1 cellular context compared by ENCODE assay signal in genomic region chr22:21700822-21701221, GRCh38.
TF ChIP-seq lines count a peak whose summit lies in the region.

No MANE protein-coding gene starts in this region.

TF ChIP-seq in K562, 482 proteins besides CTCF, POLR2A, EP300 and RAD21:
- TF ChIP-seq SRSF1 (IDR thresholded peaks at IDR 0.05; ENCODE audit: low read depth, low read length) (no peak), ZFP30 (CRISPR knock-in tag; IDR thresholded peaks at IDR 0.05; ENCODE audit: borderline replicate concordance) (no peak), ZNF280B (CRISPR knock-in tag; IDR thresholded peaks at IDR 0.05) (0 out of 2 replicates have a peak, but pooled peaks have one; percentile 24), E2F6 (IDR thresholded peaks at IDR 0.05; ENCODE audit: borderline replicate concordance in 1 of 2, extremely low read depth in 1 of 2, insufficient read depth in 1 of 2, insufficient read length in 1 of 2, low read depth in 1 of 2, low read length in 1 of 2, poor library complexity in 1 of 2, severe bottlenecking in 1 of 2) (no peak), CGGBP1 (CRISPR knock-in tag; IDR thresholded peaks at IDR 0.05) (0 out of 2 replicates have a peak, but pooled peaks have one; percentile 40), CHD4 (IDR thresholded peaks at IDR 0.05; ENCODE audit: insufficient read depth, insufficient replicate concordance, low read depth, low read length, poor library complexity, severe bottlenecking) (no peak), PHF20 (IDR thresholded peaks at IDR 0.05; ENCODE audit: partially characterized antibody) (no peak), TAF7 (tag; IDR thresholded peaks at IDR 0.05) (no peak), ZBTB9 (CRISPR knock-in tag; IDR thresholded peaks at IDR 0.05) (no peak), PHB (CRISPR knock-in tag; IDR thresholded peaks at IDR 0.05) (0 out of 2 replicates have a peak, but pooled peaks have one; percentile 41), ZNF589 (CRISPR knock-in tag; IDR thresholded peaks at IDR 0.05; ENCODE audit: low read depth) (no peak), ZNF41 (CRISPR knock-in tag; conservative IDR thresholded peaks at IDR 0.05) (no peak), CBFB (CRISPR knock-in tag; IDR thresholded peaks at IDR 0.05) (no peak), ZHX1 (conservative IDR thresholded peaks at IDR 0.05; ENCODE audit: low read length) (no peak), TEAD4 (IDR thresholded peaks at IDR 0.05; ENCODE audit: low read length) (0 out of 2 replicates have a peak, but pooled peaks have one; percentile 4), TEAD4 (CRISPR knock-in tag; IDR thresholded peaks at IDR 0.05; ENCODE audit: borderline replicate concordance) (no peak), ZKSCAN3 (CRISPR knock-in tag; IDR thresholded peaks at IDR 0.05) (no peak), TFAP4 (CRISPR knock-in tag; IDR thresholded peaks at IDR 0.05; ENCODE audit: borderline replicate concordance) (no peak), ZNF668 (CRISPR knock-in tag; IDR thresholded peaks at IDR 0.05) (peak; percentile 62; the same call in 1 of the 2 replicates), GATA2 (CRISPR knock-in tag; IDR thresholded peaks at IDR 0.05) (no peak), HNRNPH1 (optimal IDR thresholded peaks at IDR 0.05; ENCODE audit: low read depth, low read length) (no peak), SIN3B (IDR thresholded peaks at IDR 0.05; ENCODE audit: low read depth) (no peak), PATZ1 (CRISPR knock-in tag; IDR thresholded peaks at IDR 0.05; ENCODE audit: borderline replicate concordance) (no peak), PHTF2 (CRISPR knock-in tag; IDR thresholded peaks at IDR 0.05) (0 out of 2 replicates have a peak, but pooled peaks have one; percentile 42), ZNF785 (CRISPR knock-in tag; IDR thresholded peaks at IDR 0.05) (no peak), CBX2 (IDR thresholded peaks at IDR 0.05; ENCODE audit: insufficient read depth, low read length, poor library complexity, severe bottlenecking) (no peak), CHD1 (IDR thresholded peaks at IDR 0.05; ENCODE audit: low read length) (peak; percentile 66), C11orf30 (IDR thresholded peaks at IDR 0.05; ENCODE audit: low read depth) (no peak), E2F1 (CRISPR knock-in tag; IDR thresholded peaks at IDR 0.05) (peak; percentile 8; the same call in 1 of the 2 replicates), ZNF217 (CRISPR knock-in tag; IDR thresholded peaks at IDR 0.05) (no peak), BCL6 (CRISPR knock-in tag; IDR thresholded peaks at IDR 0.05) (no peak), RBM22 (IDR thresholded peaks at IDR 0.05; ENCODE audit: low read depth, low read length, poor library complexity, severe bottlenecking) (no peak)
